In the genomic region with DNA sequence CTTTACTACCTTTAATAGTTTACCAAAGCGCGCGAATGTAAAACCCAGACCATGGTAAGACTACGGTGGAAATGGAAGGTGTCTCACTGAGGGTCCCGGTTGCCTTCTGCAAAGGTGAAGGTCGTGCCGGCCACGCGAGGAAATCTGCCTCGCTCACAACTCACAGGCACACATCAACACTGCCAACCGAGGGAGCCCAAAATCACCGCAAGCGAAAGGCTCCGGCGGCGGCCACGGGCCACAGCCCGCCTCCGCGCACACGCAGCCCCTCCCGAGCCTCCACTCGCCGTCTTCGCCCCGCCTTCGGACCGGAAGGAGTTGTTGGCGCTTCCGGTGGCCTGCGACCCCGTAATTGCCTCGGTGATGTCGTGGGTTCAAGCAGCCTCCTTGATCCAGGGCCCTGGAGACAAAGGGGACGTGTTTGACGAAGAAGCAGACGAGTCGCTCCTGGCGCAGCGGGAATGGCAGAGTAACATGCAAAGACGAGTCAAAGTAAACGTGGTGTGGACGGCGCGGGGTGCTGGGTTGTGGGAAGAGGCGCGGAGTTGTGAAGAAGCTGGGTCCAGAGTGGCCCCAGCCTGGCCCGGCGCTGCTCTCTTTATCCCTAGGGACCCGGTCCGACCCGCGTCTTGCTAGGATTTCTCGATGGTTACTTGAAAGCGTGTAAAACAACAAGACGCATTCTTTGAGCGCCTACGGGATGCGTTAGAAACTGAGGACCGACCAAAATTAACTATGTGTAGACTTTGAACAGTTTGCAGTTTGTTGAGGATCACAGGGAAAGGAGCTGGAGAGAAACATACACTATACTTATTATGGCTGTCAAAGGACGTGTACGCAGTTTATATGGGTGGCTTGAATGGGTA, we compare ENCODE assay signal across 8 cellular contexts. TPM values are rescaled to one million over a fixed set of nuclear protein-coding genes. Genes with fewer than 3 reads are reported as not detected.
DNase-seq lines count a peak whose midpoint lies in the region; ATAC-seq, FAIRE-seq and TF ChIP-seq lines count a peak whose summit lies in the region.

A gene with protein sequence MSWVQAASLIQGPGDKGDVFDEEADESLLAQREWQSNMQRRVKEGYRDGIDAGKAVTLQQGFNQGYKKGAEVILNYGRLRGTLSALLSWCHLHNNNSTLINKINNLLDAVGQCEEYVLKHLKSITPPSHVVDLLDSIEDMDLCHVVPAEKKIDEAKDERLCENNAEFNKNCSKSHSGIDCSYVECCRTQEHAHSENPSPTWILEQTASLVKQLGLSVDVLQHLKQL (plus strand): TSS at position 349 of the 866 bp plus-strand sequence. CDS start 15 bp downstream, at position 364.

- peak; percentile 84 to 94; a peak in 3 of 4 replicates for TF ChIP-seq POLR2A in HepG2 (IDR thresholded peaks at IDR 0.05; ENCODE audit: insufficient read depth in 1 of 2, low read depth in 2 of 2, low read length in 2 of 2)

- peak; percentile 98 for ATAC-seq in GM19351 (IDR thresholded peaks at IDR 0.05; ENCODE audit: unreplicated experiment)
- ATAC-seq in HG03520 (IDR thresholded peaks at IDR 0.05; ENCODE audit: unreplicated experiment), result peak; percentile 99
- peak; percentile 98 for ATAC-seq in HepG2

- DNase-seq in C1 segment of cervical spinal cord (lab: John Stamatoyannopoulos, UW) (peak in 13 of 14 donors; percentile 51 to 89 (median 81)), NCI-H526 treated with DMSO at 0.1 percent for 48 hours (lab: John Stamatoyannopoulos, UW) (peak; percentile 70), dermis blood vessel endothelial cell (peak; percentile 74), HepG2 (ENCODE audit: low spot score) (peak; percentile 64)
- peak; percentile 69 for DNase-seq in activated CD4-positive, alpha-beta T cell treated with anti-CD3 and anti-CD28 coated beads, Interleukin-2, amount 50 U/mL, for 4 hours
- DNase-seq in stimulated activated CD4-positive, alpha-beta T cell treated with anti-CD3 and anti-CD28 coated beads, Interleukin-4, amount 100 ng/mL, for 1 hour, result peak; percentile 85

- peaks cover 0 to 18% of the 10 kb centered on the region in 2 experiments; a peak in 1 of 5 replicates for H3K36me3 ChIP-seq in HepG2 (replicated peaks in 1 of 2; ENCODE audit: control insufficient read depth in 1 of 2, insufficient read depth in 2 of 2, low read length in 2 of 2)

- peak within 1 kb of the TSS; percentile 98 for H2AFZ ChIP-seq in HepG2 (ENCODE audit: low read length)

- peak within 1 kb of the TSS; percentile 88 for H3K9ac ChIP-seq in HepG2 (ENCODE audit: insufficient read depth, low read depth, low read length)

- H3K4me3 ChIP-seq in HepG2 (replicated peaks in 1 of 3; ENCODE audit: insufficient read depth in 1 of 3, low read depth in 2 of 3, low read length in 3 of 3), result peak within 1 kb of the TSS; percentile 70 to 92 (median 92)

- peaks cover 11% of the 10 kb centered on the region for H3K4me1 ChIP-seq in HepG2 (ENCODE audit: insufficient read depth, low read length)

- TF ChIP-seq EP300 in HepG2 (IDR thresholded peaks at IDR 0.05; ENCODE audit: low read depth in 2 of 2, low read length in 2 of 2) (no peak; a peak in 1 of 4 replicates), HepG2 (CRISPR knock-in tag; IDR thresholded peaks at IDR 0.05; ENCODE audit: borderline replicate concordance) (no peak)

- intact Hi-C loops in HepG2 (cut with micrococcal nuclease; ENCODE audit: unreplicated experiment), result loop anchor here (2.0 kb wide), 1 partner anchor 57 kb away; a partner anchor contains a TSS

- H3K27me3 ChIP-seq in HepG2 (ENCODE audit: control insufficient read depth in 1 of 2, insufficient read depth in 2 of 2, low read length in 2 of 2), result no peaks in the 10 kb centered on the region; a peak in 1 of 5 replicates

- H4K20me1 ChIP-seq in HepG2 (ENCODE audit: insufficient read depth, low read length), result no peaks in the 10 kb centered on the region

- BruUV-seq in HepG2 (replicated peaks; lab: Mats Ljungman, UMichigan), result TSS peak; percentile 71

- no peaks in the 10 kb centered on the region for H3K9me3 ChIP-seq in HepG2 (ENCODE audit: low read length)

- H3K79me2 ChIP-seq in HepG2 (ENCODE audit: insufficient read depth, low read length), result peaks cover 23% of the 10 kb centered on the region

- WGBS in HepG2 (ENCODE audit: low lambda C conversion rate), result 2% methylated on average over 39 of the region's 62 CpGs

- in situ Hi-C loops in HepG2 (cut with HindIII; ENCODE audit: extremely low pct_ligation_motif_present, low pct_unique_long_range_greater_than_20kb), result no loop called here

- POLR2A ChIA-PET in HepG2 (lab: Yijun Ruan, JAX), result interaction anchor here (0.9 to 1.9 kb wide), 7 partner anchors 9 to 330 kb away, joined by 3 to 8 read pairs (median 4); a partner anchor contains a TSS

- peak; percentile 27; the same call in 1 of the 2 replicates for TF ChIP-seq RAD21 in HepG2 (CRISPR knock-in tag; IDR thresholded peaks at IDR 0.05)

- no peak; the same call in none of the 2 replicates for TF ChIP-seq CTCF in HepG2 (CRISPR knock-in tag; IDR thresholded peaks at IDR 0.05)

- H3K27ac ChIP-seq in HepG2 (ENCODE audit: extremely low read length, insufficient read depth, low read length), result peak within 1 kb of the TSS; percentile 80

- peak within 1 kb of the TSS; percentile 79 for H3K4me2 ChIP-seq in HepG2 (ENCODE audit: low read depth, low read length)

- FAIRE-seq in HepG2 (lab: Jason Lieb, UNC), result peak; percentile 28

- CTCF ChIA-PET in HepG2 (lab: Yijun Ruan, JAX; ENCODE audit: low intra/inter-chr PET ratio, low total read pairs), result no interaction called here

TF ChIP-seq in HepG2, 621 proteins besides CTCF, POLR2A, EP300 and RAD21 (continues in another document):
- TF ChIP-seq, protein P1, sequence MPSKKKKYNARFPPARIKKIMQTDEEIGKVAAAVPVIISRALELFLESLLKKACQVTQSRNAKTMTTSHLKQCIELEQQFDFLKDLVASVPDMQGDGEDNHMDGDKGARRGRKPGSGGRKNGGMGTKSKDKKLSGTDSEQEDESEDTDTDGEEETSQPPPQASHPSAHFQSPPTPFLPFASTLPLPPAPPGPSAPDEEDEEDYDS (CRISPR knock-in tag; IDR thresholded peaks at IDR 0.05), result no peak
- peak; percentile 86; the same call in 1 of the 2 replicates for TF ChIP-seq KDM2A (CRISPR knock-in tag; IDR thresholded peaks at IDR 0.05; ENCODE audit: borderline replicate concordance, low read depth)
- TF ChIP-seq MIER2 (CRISPR knock-in tag; IDR thresholded peaks at IDR 0.05), result no peak
- peak; percentile 70 for TF ChIP-seq ZMYM3 (CRISPR knock-in tag; IDR thresholded peaks at IDR 0.05)
- peak; percentile 71 for TF ChIP-seq KLF12 (CRISPR knock-in tag; IDR thresholded peaks at IDR 0.05; ENCODE audit: borderline replicate concordance)
- TF ChIP-seq MBD4 (IDR thresholded peaks at IDR 0.05; ENCODE audit: borderline replicate concordance, low read length), result no peak
- TF ChIP-seq JUN (CRISPR knock-in tag; IDR thresholded peaks at IDR 0.05), result peak; percentile 29; the same call in 1 of the 2 replicates
- TF ChIP-seq ZNF264 (CRISPR knock-in tag; IDR thresholded peaks at IDR 0.05), result peak; percentile 76
- TF ChIP-seq, protein P2, sequence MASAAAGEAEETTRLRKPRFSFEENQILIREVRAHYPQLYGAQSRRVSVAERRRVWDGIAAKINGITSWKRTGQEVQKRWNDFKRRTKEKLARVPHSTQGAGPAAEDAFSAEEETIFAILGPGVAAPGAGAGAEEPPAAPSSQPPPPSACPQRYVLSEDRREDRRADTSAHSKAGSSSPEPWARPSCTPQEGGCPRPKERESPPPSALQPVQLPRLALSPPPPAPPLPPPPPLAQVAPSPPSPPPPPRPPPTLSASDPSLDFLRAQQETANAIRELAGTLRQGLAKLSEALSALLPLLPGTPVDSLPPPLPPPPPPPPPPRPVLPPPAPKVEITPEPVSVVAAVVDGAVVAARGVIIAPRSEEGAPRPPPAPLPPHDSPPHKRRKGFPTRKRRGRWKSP (CRISPR knock-in tag; IDR thresholded peaks at IDR 0.05), result peak; percentile 85
- TF ChIP-seq SRSF4 (IDR thresholded peaks at IDR 0.05; ENCODE audit: low read depth, low read length, poor library complexity, severe bottlenecking), result no peak
- TF ChIP-seq DPF2 (CRISPR knock-in tag; IDR thresholded peaks at IDR 0.05; ENCODE audit: borderline replicate concordance, low read depth), result peak; percentile 34; the same call in 1 of the 2 replicates

RNA-seq across cellular contexts. Expression of the gene that starts here (rescaled TPM):
- total RNA-seq in dermis blood vessel endothelial cell (16.2 and 22.3 TPM in 2 replicates), HepG2 (2016; rRNA removed; fragmentation: Illumina TruSeq; extraction: Trizol) (28.3 and 32.9 TPM in 2 replicates)
- total RNA-seq in HepG2 (2016; cell fraction: cytosol; rRNA removed; fragmentation: Illumina TruSeq; extraction: Trizol; ENCODE audit: low read depth), result 12.5 and 12.7 TPM in 2 replicates
- 30.7 and 33.3 TPM in 2 replicates for total RNA-seq in HepG2 (2016; cell fraction: insoluble cytoplasmic fraction; rRNA removed; fragmentation: Illumina TruSeq; extraction: Trizol)
- total RNA-seq in HepG2 (2016; cell fraction: membrane; rRNA removed; fragmentation: Illumina TruSeq; extraction: Trizol), result 14.6 and 15.8 TPM in 2 replicates
- total RNA-seq in HepG2 (2016; cell fraction: nucleus; rRNA removed; fragmentation: Illumina TruSeq; extraction: Trizol), result 30.1 and 33.7 TPM in 2 replicates
- polyA plus RNA-seq in HepG2 (2011; rRNA removed), result 16.8 and 18.7 TPM in 2 replicates
- polyA plus RNA-seq in HepG2 (2011; cell fraction: cytosol; rRNA removed), result 8.3 and 14.2 TPM in 2 replicates
- 9.4 and 16.5 TPM in 2 replicates for polyA plus RNA-seq in HepG2 (2011; cell fraction: nucleus; rRNA removed)
- 18.1 and 23.0 TPM in 2 replicates for polyA plus RNA-seq in HepG2 (2012)
- polyA plus RNA-seq in HepG2 (2016; cell fraction: cytosol; fragmentation: Illumina TruSeq; extraction: Trizol; ENCODE audit: low read depth), result 5.8 and 6.2 TPM in 2 replicates
- polyA plus RNA-seq in HepG2 (2016; cell fraction: insoluble cytoplasmic fraction; fragmentation: Illumina TruSeq; extraction: Trizol; ENCODE audit: low read depth), result 34.8 and 35.3 TPM in 2 replicates
- polyA plus RNA-seq in HepG2 (2016; cell fraction: membrane; fragmentation: Illumina TruSeq; extraction: Trizol; ENCODE audit: low read depth), result 6.6 and 7.4 TPM in 2 replicates
- polyA plus RNA-seq in HepG2 (2016; cell fraction: nucleus; fragmentation: Illumina TruSeq; extraction: Trizol; ENCODE audit: insufficient read depth, low read depth), result 38.2 and 38.8 TPM in 2 replicates
- 3.7 and 5.4 TPM in 2 replicates for polyA minus RNA-seq in HepG2 (2011; rRNA and poly(A)+ RNA removed; ENCODE audit: low replicate concordance)
- polyA minus RNA-seq in HepG2 (2011; cell fraction: cytosol; rRNA and poly(A)+ RNA removed), result 6.5 and 12.1 TPM in 2 replicates
- polyA minus RNA-seq in HepG2 (2011; cell fraction: nucleus; rRNA and poly(A)+ RNA removed), result 50.2 and 64.5 TPM in 2 replicates

Comparison
In these comparisons a context has a peak if more than half of its experiments do, and no peak if none do; other contexts are left out.
1. Peak in every context shown above with its lines: DNase-seq, ATAC-seq, H3K4me3 ChIP-seq and H3K27ac ChIP-seq.